Comparison of ENCODE assay signal across 8 cellular contexts in genomic region chr6:125986956-125987617, GRCh38. TPM values are rescaled to one million over a fixed set of nuclear protein-coding genes. Genes with fewer than 3 reads are reported as not detected.
DNase-seq lines count a peak whose midpoint lies in the region; ATAC-seq lines count a peak whose summit lies in the region.

No MANE protein-coding gene starts in this region.

- intact Hi-C loops in Right ventricle myocardium superior (cut with DNase I) (no loop called here), posterior vena cava (cut with DNase I) (no loop called here)

- H3K9ac ChIP-seq in skeletal muscle satellite cell (ENCODE audit: low read depth, low read length), result peak overlapping the region; percentile 87

- H3K36me3 ChIP-seq in CD8-positive, alpha-beta memory T cell (ENCODE audit: insufficient read depth, low read length), result no peaks in the 10 kb centered on the region
- H3K36me3 ChIP-seq in skeletal muscle satellite cell (ENCODE audit: insufficient read depth, low read length), result no peaks in the 10 kb centered on the region

- H3K9me3 Mint-ChIP-seq in CD8-positive, alpha-beta memory T cell, result no peaks in the 10 kb centered on the region
- H3K9me3 Mint-ChIP-seq in activated CD4-positive, alpha-beta T cell treated with anti-CD3 and anti-CD28 coated beads, Interleukin-2, amount 10 ng/mL, durations not matched to agents 7 days and 5 days, result no peaks in the 10 kb centered on the region

- ATAC-seq in GM19467 (IDR thresholded peaks at IDR 0.05; ENCODE audit: unreplicated experiment), result peak; percentile 17
- ATAC-seq in HG03520 (IDR thresholded peaks at IDR 0.05; ENCODE audit: unreplicated experiment), result peak; percentile 25
- ATAC-seq in Right ventricle myocardium superior (ENCODE audit: poor library complexity), result peak; percentile 2

- H3K36me3 Mint-ChIP-seq in CD8-positive, alpha-beta memory T cell, result peaks cover 0 to 1% (median 0%) of the 10 kb centered on the region in 3 donors
- no peaks in the 10 kb centered on the region for H3K36me3 Mint-ChIP-seq in activated CD4-positive, alpha-beta T cell treated with anti-CD3 and anti-CD28 coated beads, Interleukin-2, amount 10 ng/mL, durations not matched to agents 7 days and 5 days (ENCODE audit: low read depth)

- peak overlapping the region; percentile 92 for H3K4me3 ChIP-seq in CD8-positive, alpha-beta memory T cell (ENCODE audit: low read length)
- peak overlapping the region; percentile 97 for H3K4me3 ChIP-seq in skeletal muscle satellite cell (ENCODE audit: low read length)

- no peak for DNase-seq in CD8-positive, alpha-beta memory T cell
- DNase-seq in SW480 (ENCODE audit: low spot score) (peak; percentile 38), Right ventricle myocardium superior (no peak), posterior vena cava (ENCODE audit: low spot score) (no peak)
- DNase-seq in activated CD4-positive, alpha-beta T cell treated with anti-CD3 and anti-CD28 coated beads, Interleukin-2, amount 10 ng/mL, durations not matched to agents 7 days and 5 days, result no peak

- no peaks in the 10 kb centered on the region for H3K27me3 ChIP-seq in CD8-positive, alpha-beta memory T cell (ENCODE audit: insufficient read depth, low read length, poor library complexity, severe bottlenecking)
- no peaks in the 10 kb centered on the region for H3K27me3 ChIP-seq in skeletal muscle satellite cell (ENCODE audit: control insufficient read depth, insufficient read depth, low read length)

- H3K27me3 Mint-ChIP-seq in CD8-positive, alpha-beta memory T cell, result no peaks in the 10 kb centered on the region
- H3K27me3 Mint-ChIP-seq in activated CD4-positive, alpha-beta T cell treated with anti-CD3 and anti-CD28 coated beads, Interleukin-2, amount 10 ng/mL, durations not matched to agents 7 days and 5 days, result no peaks in the 10 kb centered on the region

- POLR2A ChIA-PET in CD8-positive, alpha-beta memory T cell (lab: Charles Lee), result interaction anchor here (0.6 to 2.6 kb wide), 10 partner anchors 8 to 1552 kb away, joined by 3 to 37 read pairs (median 6); partner anchors contain the start of genes HDDC2, HINT3, NCOA7 and RNF146
- POLR2A ChIA-PET in activated CD4-positive, alpha-beta T cell treated with anti-CD3 and anti-CD28 coated beads, Interleukin-2, amount 10 ng/mL, durations not matched to agents 7 days and 5 days (lab: Charles Lee), result interaction anchor here (0.5 to 1.5 kb wide), 3 partner anchors 8 to 206 kb away, joined by 3 to 9 read pairs (median 4); no protein-coding TSS in a partner anchor

- H3K4me3 Mint-ChIP-seq in CD8-positive, alpha-beta memory T cell, result no peak overlapping the region
- no peak overlapping the region for H3K4me3 Mint-ChIP-seq in activated CD4-positive, alpha-beta T cell treated with anti-CD3 and anti-CD28 coated beads, Interleukin-2, amount 10 ng/mL, durations not matched to agents 7 days and 5 days

- peaks cover 15 to 20% (median 17%) of the 10 kb centered on the region in 3 donors for H3K4me1 Mint-ChIP-seq in CD8-positive, alpha-beta memory T cell
- peaks cover 16% of the 10 kb centered on the region for H3K4me1 Mint-ChIP-seq in activated CD4-positive, alpha-beta T cell treated with anti-CD3 and anti-CD28 coated beads, Interleukin-2, amount 10 ng/mL, durations not matched to agents 7 days and 5 days

- no peak overlapping the region for H3K27ac Mint-ChIP-seq in CD8-positive, alpha-beta memory T cell
- no peak overlapping the region for H3K27ac Mint-ChIP-seq in activated CD4-positive, alpha-beta T cell treated with anti-CD3 and anti-CD28 coated beads, Interleukin-2, amount 10 ng/mL, durations not matched to agents 7 days and 5 days

- peak overlapping the region; percentile 87 for H3K27ac ChIP-seq in CD8-positive, alpha-beta memory T cell (ENCODE audit: low read depth, low read length)

- peaks cover 34% of the 10 kb centered on the region for H3K4me1 ChIP-seq in CD8-positive, alpha-beta memory T cell (ENCODE audit: insufficient read depth, low read length)
- H3K4me1 ChIP-seq in skeletal muscle satellite cell (ENCODE audit: control insufficient read depth, insufficient read depth, low read length), result peaks cover 24% of the 10 kb centered on the region

- CTCF ChIA-PET in CD8-positive, alpha-beta memory T cell (lab: Charles Lee), result interaction anchor here (1.2 to 3.3 kb wide), 7 partner anchors 8 to 1528 kb away, joined by 3 to 28 read pairs (median 15); partner anchors contain the start of genes HINT3 and NCOA7
- CTCF ChIA-PET in activated CD4-positive, alpha-beta T cell treated with anti-CD3 and anti-CD28 coated beads, Interleukin-2, amount 10 ng/mL, durations not matched to agents 7 days and 5 days (lab: Charles Lee), result interaction anchor here (1.1 to 2.4 kb wide), 6 partner anchors 9 to 461 kb away, joined by 3 to 13 read pairs (median 7); partner anchors contain the start of gene HINT3

- H3K9me3 ChIP-seq in CD8-positive, alpha-beta memory T cell (ENCODE audit: low read length), result no peaks in the 10 kb centered on the region
- H3K9me3 ChIP-seq in skeletal muscle satellite cell (replicated peaks; ENCODE audit: low read length), result no peaks in the 10 kb centered on the region

- peak overlapping the region; percentile 85 for H3K4me2 ChIP-seq in skeletal muscle satellite cell (ENCODE audit: low read length)

RNA-seq across cellular contexts. Expression of gene TRMT11, which starts 0.7 kb away (rescaled TPM):
- total RNA-seq in CD8-positive, alpha-beta memory T cell, result 10 to 100 TPM; 35.8 to 37.9 TPM
- 14.8 TPM for polyA plus RNA-seq in CD8-positive, alpha-beta memory T cell
- total RNA-seq in Right ventricle myocardium superior (13.5 TPM), posterior vena cava (10 to 100 TPM; 19.8 to 22.4 TPM)
- total RNA-seq in skeletal muscle satellite cell (2012; rRNA removed), result 17.9 and 31.4 TPM in 2 replicates
- total RNA-seq in activated CD4-positive, alpha-beta T cell treated with anti-CD3 and anti-CD28 coated beads, Interleukin-2, amount 10 ng/mL, durations not matched to agents 7 days and 5 days, result 10 to 100 TPM; 15.1 to 16.3 TPM

RNA-seq across cellular contexts. Expression of gene HINT3, which starts 30.5 kb away (rescaled TPM):
- total RNA-seq in CD8-positive, alpha-beta memory T cell, result 10 to 100 TPM; 12.1 to 12.8 TPM
- polyA plus RNA-seq in CD8-positive, alpha-beta memory T cell, result 10.4 TPM
- total RNA-seq in Right ventricle myocardium superior (33.5 TPM), posterior vena cava (10 to 100 TPM; 22.5 to 28.4 TPM)
- total RNA-seq in skeletal muscle satellite cell (2012; rRNA removed), result 11.1 and 15.5 TPM in 2 replicates
- total RNA-seq in activated CD4-positive, alpha-beta T cell treated with anti-CD3 and anti-CD28 coated beads, Interleukin-2, amount 10 ng/mL, durations not matched to agents 7 days and 5 days, result 1 to 10 TPM; 7.5 to 8.3 TPM
